In genomic region chr6:82878812-82879211, GRCh38 we compare ENCODE assay signal across 27 cellular contexts.
DNase-seq lines count a peak whose midpoint lies in the region; TF ChIP-seq lines count a peak whose summit lies in the region.
"Had no signal": no experiment of that assay in that cellular context is flagged by ENCODE, and none has a peak within 500 bp of the region (broad histone marks: within the 10 kb centered on the region; RNA-seq: fewer than 3 reads in every experiment).

No MANE protein-coding gene starts in this region.

- H3K36me3 Mint-ChIP-seq in immature natural killer cell: no peaks in the 10 kb centered on the region
- H3K36me3 Mint-ChIP-seq: activated naive CD4-positive, alpha-beta T cell treated with anti-CD3 and anti-CD28 coated beads, Interleukin-2, amount 50 U/mL, for 24 hours; naive B cell had no signal

- DNase-seq in HT1080 (ENCODE audit: low read depth) (peak; percentile 74), astrocyte of the cerebellum (ENCODE audit: low read depth) (peak; percentile 31), fibroblast of the aortic adventitia (ENCODE audit: low read depth) (peak; percentile 27), smooth muscle cell of the brain vasculature (ENCODE audit: low read depth, low spot score) (peak; percentile 76), uterus (no peak), immature natural killer cell (no peak)
- no peak for DNase-seq in stimulated activated CD4-positive, alpha-beta T cell treated with anti-CD3 and anti-CD28 coated beads, Interleukin-12 subunit alpha, Interleukin-12 subunit beta, amount 100 ng/mL, for 4 hours
- DNase-seq: activated T-cell treated with anti-CD3 and anti-CD28 coated beads, Interleukin-2, amount 50 U/mL, for 72 hours; GDM1; H7; heart left ventricle; MV-4-11; naive B cell; NCI-H187; NCI-H226; pancreas; PC-9; sigmoid colon; transverse colon had no signal

- no peak overlapping the region for H3K4me3 ChIP-seq in astrocyte of the cerebellum (ENCODE audit: low read depth, low read length)
- H3K4me3 ChIP-seq in fibroblast of the aortic adventitia (ENCODE audit: low read depth, low read length): no peak overlapping the region
- no peak overlapping the region for H3K4me3 ChIP-seq in uterus
- H3K4me3 ChIP-seq: BLaER1, breast epithelium, heart left ventricle, pancreas, PC-9, sigmoid colon, transverse colon had no signal

- no peak overlapping the region for H3K4me3 Mint-ChIP-seq in immature natural killer cell
- H3K4me3 Mint-ChIP-seq: activated naive CD4-positive, alpha-beta T cell treated with anti-CD3 and anti-CD28 coated beads, Interleukin-2, amount 50 U/mL, for 24 hours; activated T-cell treated with anti-CD3 and anti-CD28 coated beads, Interleukin-2, amount 50 U/mL, for 72 hours; dendritic cell treated with granulocyte-macrophage colony-stimulating factor and Interleukin-4, amounts not matched to agents 40 ng/mL and 50 ng/mL, for 4 days; IgD-negative memory B cell; naive B cell; stimulated activated naive CD8-positive, alpha-beta T cell treated with anti-CD3 and anti-CD28 coated beads, Interleukin-15, Interleukin-2, amounts not matched to agents 100 ng/mL and 50 ng/mL, for 24 hours; T-helper 2 cell treated with Interferon-gamma antibody and Interleukin-4, amounts not matched to agents 5 μg/mL and 100 μg/mL, for 36 hours had no signal

- TF ChIP-seq POLR2A in uterus (IDR thresholded peaks at IDR 0.05): no peak

- H3K36me3 ChIP-seq in uterus: no peaks in the 10 kb centered on the region
- H3K36me3 ChIP-seq: BLaER1, breast epithelium, heart left ventricle, pancreas, sigmoid colon, transverse colon had no signal

- no peaks in the 10 kb centered on the region for H3K4me1 ChIP-seq in uterus
- H3K4me1 ChIP-seq: BLaER1, breast epithelium, heart left ventricle, pancreas had no signal

- peaks cover 0 to 3% (median 0%) of the 10 kb centered on the region in 6 donors for H3K9me3 Mint-ChIP-seq in immature natural killer cell
- H3K9me3 Mint-ChIP-seq: activated naive CD4-positive, alpha-beta T cell treated with anti-CD3 and anti-CD28 coated beads, Interleukin-2, amount 50 U/mL, for 24 hours; activated T-cell treated with anti-CD3 and anti-CD28 coated beads, Interleukin-2, amount 50 U/mL, for 72 hours; dendritic cell treated with granulocyte-macrophage colony-stimulating factor and Interleukin-4, amounts not matched to agents 40 ng/mL and 50 ng/mL, for 4 days; naive B cell; stimulated activated naive CD8-positive, alpha-beta T cell treated with anti-CD3 and anti-CD28 coated beads, Interleukin-15, Interleukin-2, amounts not matched to agents 100 ng/mL and 50 ng/mL, for 24 hours; T-helper 2 cell treated with Interferon-gamma antibody and Interleukin-4, amounts not matched to agents 5 μg/mL and 100 μg/mL, for 36 hours had no signal

- TF ChIP-seq CTCF in astrocyte of the cerebellum (IDR thresholded peaks at IDR 0.05; ENCODE audit: low read depth, low read length, missing control alignments) (no peak), fibroblast of the aortic adventitia (IDR thresholded peaks at IDR 0.05; ENCODE audit: insufficient read depth, low read length) (no peak), uterus (IDR thresholded peaks at IDR 0.05) (no peak)

- no peaks in the 10 kb centered on the region for H3K9me3 ChIP-seq in uterus
- H3K9me3 ChIP-seq: BLaER1, breast epithelium, heart left ventricle, pancreas, sigmoid colon, transverse colon had no signal

- H3K27ac Mint-ChIP-seq in immature natural killer cell: no peak overlapping the region
- H3K27ac Mint-ChIP-seq: activated naive CD4-positive, alpha-beta T cell treated with anti-CD3 and anti-CD28 coated beads, Interleukin-2, amount 50 U/mL, for 24 hours; activated T-cell treated with anti-CD3 and anti-CD28 coated beads, Interleukin-2, amount 50 U/mL, for 72 hours; dendritic cell treated with granulocyte-macrophage colony-stimulating factor and Interleukin-4, amounts not matched to agents 40 ng/mL and 50 ng/mL, for 4 days; IgD-negative memory B cell; naive B cell; stimulated activated naive CD8-positive, alpha-beta T cell treated with anti-CD3 and anti-CD28 coated beads, Interleukin-15, Interleukin-2, amounts not matched to agents 100 ng/mL and 50 ng/mL, for 24 hours; T-helper 2 cell treated with Interferon-gamma antibody and Interleukin-4, amounts not matched to agents 5 μg/mL and 100 μg/mL, for 36 hours had no signal

- in situ Hi-C loops in astrocyte of the cerebellum (cut with HindIII; ENCODE audit: low sequenced_read_pairs): no loop called here

- no peak overlapping the region for H3K27ac ChIP-seq in uterus
- H3K27ac ChIP-seq: BLaER1, breast epithelium, epithelial cell of prostate, heart left ventricle, pancreas, PC-9, sigmoid colon, transverse colon had no signal

- H3K4me1 Mint-ChIP-seq in immature natural killer cell: no peaks in the 10 kb centered on the region
- H3K4me1 Mint-ChIP-seq: activated naive CD4-positive, alpha-beta T cell treated with anti-CD3 and anti-CD28 coated beads, Interleukin-2, amount 50 U/mL, for 24 hours; IgD-negative memory B cell; naive B cell had no signal

- peaks cover 1 to 2% (median 2%) of the 10 kb centered on the region in 3 donors for H3K27me3 Mint-ChIP-seq in immature natural killer cell (ENCODE audit: low read depth in 3 of 3)
- H3K27me3 Mint-ChIP-seq: dendritic cell treated with granulocyte-macrophage colony-stimulating factor and Interleukin-4, amounts not matched to agents 40 ng/mL and 50 ng/mL, for 4 days; IgD-negative memory B cell; stimulated activated naive CD8-positive, alpha-beta T cell treated with anti-CD3 and anti-CD28 coated beads, Interleukin-15, Interleukin-2, amounts not matched to agents 100 ng/mL and 50 ng/mL, for 24 hours had no signal

- no peaks in the 10 kb centered on the region for H3K27me3 ChIP-seq in uterus
- H3K27me3 ChIP-seq: BLaER1, breast epithelium, heart left ventricle, pancreas, sigmoid colon had no signal

- intact Hi-C loops in uterus (cut with DNase I; ENCODE audit: low total_unique reads): no loop called here

Comparison
In these comparisons a context has a peak if more than half of its experiments do, and no peak if none do; other contexts are left out.
1. DNase-seq: peak in HT1080 (single experiment), astrocyte of the cerebellum (single experiment), fibroblast of the aortic adventitia (single experiment) and smooth muscle cell of the brain vasculature (single experiment); none in uterus (0 of 2), stimulated activated CD4-positive, alpha-beta T cell treated with anti-CD3 and anti-CD28 coated beads, Interleukin-12 subunit alpha, Interleukin-12 subunit beta, amount 100 ng/mL, for 4 hours (single experiment) and immature natural killer cell (0 of 3).